Comparison of ENCODE assay signal across 8 cellular contexts in genomic region chr6:34425132-34425497, GRCh38. TPM values are rescaled to one million over a fixed set of nuclear protein-coding genes. Genes with fewer than 3 reads are reported as not detected.
A peak's percentile ranks its signal among the peaks of the same experiment; 100 is the strongest.
DNase-seq lines count a peak whose midpoint lies in the region; ATAC-seq and TF ChIP-seq lines count a peak whose summit lies in the region.

No MANE protein-coding gene starts in this region.

- no peaks in the 10 kb centered on the region for H3K9me3 Mint-ChIP-seq in type B pancreatic cell

- H3K4me3 Mint-ChIP-seq in type B pancreatic cell, result peak overlapping the region; percentile 98

- H3K36me3 ChIP-seq in heart left ventricle (peaks cover 0 to 51% (median 47%) of the 10 kb centered on the region in 9 donors), adrenal gland (replicated peaks in 1 of 2) (peaks cover 0 to 46% of the 10 kb centered on the region in 2 donors)

- 5 to 8% (median 5%) methylated on average over 10 of the region's 10 CpGs for WGBS in heart left ventricle, 4 donors
- WGBS in adrenal gland, 4 donors, result 2 to 5% (median 3%) methylated on average over 10 of the region's 10 CpGs
- 2% methylated on average over 10 of the region's 10 CpGs for WGBS in lower leg skin, 2 donors

- H3K4me3 ChIP-seq in heart left ventricle, result peak overlapping the region; percentile 61 to 93 (median 86)
- H3K4me3 ChIP-seq in adrenal gland, result peak overlapping the region in 3 of 4 donors; percentile 38 to 73 (median 60)
- H3K4me3 ChIP-seq in lower leg skin (ENCODE audit: low read depth, poor library complexity, severe bottlenecking), result peak overlapping the region; percentile 81

- H3K27me3 ChIP-seq in heart left ventricle, result no peaks in the 10 kb centered on the region
- H3K27me3 ChIP-seq in adrenal gland, result no peaks in the 10 kb centered on the region

- peak overlapping the region; percentile 96 for H3K27ac Mint-ChIP-seq in type B pancreatic cell

- H3K36me3 Mint-ChIP-seq in type B pancreatic cell, result peaks cover 29% of the 10 kb centered on the region

- peaks cover 21% of the 10 kb centered on the region for H3K4me1 Mint-ChIP-seq in type B pancreatic cell (ENCODE audit: unreplicated experiment)

- TF ChIP-seq CTCF in heart left ventricle (IDR thresholded peaks at IDR 0.05) (no peak), adrenal gland (IDR thresholded peaks at IDR 0.05) (no peak), lower leg skin (IDR thresholded peaks at IDR 0.05) (no peak), type B pancreatic cell (conservative IDR thresholded peaks at IDR 0.05) (no peak), omental fat pad (IDR thresholded peaks at IDR 0.05) (no peak)

- no peaks in the 10 kb centered on the region for H3K27me3 Mint-ChIP-seq in type B pancreatic cell

- DNase-seq in heart left ventricle (no peak), Right ventricle myocardium inferior (ENCODE audit: missing footprints) (no peak), adrenal gland (no peak), lower leg skin (ENCODE audit: low spot score in 2 of 2) (no peak), type B pancreatic cell (ENCODE audit: extremely low spot score, unreplicated experiment) (no peak), NCI-H2171 (lab: John Stamatoyannopoulos, UW) (no peak), omental fat pad (ENCODE audit: low spot score) (no peak)

- H3K4me1 ChIP-seq in heart left ventricle (peaks cover 0 to 30% (median 11%) of the 10 kb centered on the region in 12 donors), adrenal gland (replicated peaks in 1 of 2) (peaks cover 6 to 11% of the 10 kb centered on the region in 2 donors)

- H3K27ac ChIP-seq in heart left ventricle, result peak overlapping the region in 11 of 12 donors; percentile 63 to 88 (median 86)
- H3K27ac ChIP-seq in adrenal gland, result peak overlapping the region; percentile 15 to 89 (median 76)

- H3K9me3 ChIP-seq in heart left ventricle (no peaks in the 10 kb centered on the region), adrenal gland (replicated peaks in 1 of 3) (no peaks in the 10 kb centered on the region)

- peak in 1 of 4 donors; percentile 1 for ATAC-seq in heart left ventricle
- no peak for ATAC-seq in Right ventricle myocardium inferior
- ATAC-seq in HG02852 (IDR thresholded peaks at IDR 0.05; ENCODE audit: unreplicated experiment), result no peak
- ATAC-seq in omental fat pad (ENCODE audit: low FRiP score), result no peak

- intact Hi-C loops in heart left ventricle (cut with DNase I), result no loop called here
- intact Hi-C loops in Right ventricle myocardium inferior (cut with DNase I), result no loop called here
- intact Hi-C loops in adrenal gland (cut with DNase I), result no loop called here
- intact Hi-C loops in lower leg skin (cut with DNase I; ENCODE audit: low total_unique reads), result no loop called here

- TF ChIP-seq POLR2A in heart left ventricle (IDR thresholded peaks at IDR 0.05) (no peak), adrenal gland (IDR thresholded peaks at IDR 0.05) (no peak), lower leg skin (IDR thresholded peaks at IDR 0.05) (no peak)

RNA-seq across cellular contexts. Expression of gene RPS10, which starts 0.8 kb away (rescaled TPM):
- total RNA-seq in heart left ventricle (1,000 to 10,000 TPM in 1 of 9 donors, 100 to 1,000 TPM in 8; 504 to 1,180 (median 746) TPM), Right ventricle myocardium inferior (718 TPM), adrenal gland (1,000 to 10,000 TPM; 1,048 to 3,093 (median 1,795) TPM), lower leg skin (1,000 to 10,000 TPM; 2,250 to 4,289 (median 3,665) TPM), type B pancreatic cell (ENCODE audit: low replicate concordance) (1,583 and 1,590 TPM in 2 replicates), omental fat pad (1,000 to 10,000 TPM; 1,698 to 2,828 (median 2,343) TPM)
- polyA plus RNA-seq in heart left ventricle (1,000 to 10,000 TPM; 1,028 to 2,277 TPM), adrenal gland (1,000 to 10,000 TPM in 2 of 3 donors, 100 to 1,000 TPM in 1; 937 to 2,565 (median 2,238) TPM)

RNA-seq across cellular contexts. Expression of gene NUDT3, which starts 32.6 kb away (rescaled TPM):
- total RNA-seq in heart left ventricle (10 to 100 TPM; 29.6 to 68.4 (median 54.9) TPM), Right ventricle myocardium inferior (47.6 TPM), adrenal gland (10 to 100 TPM; 34.3 to 56.3 (median 45.6) TPM), lower leg skin (10 to 100 TPM in 3 of 4 donors, 1 to 10 TPM in 1; 10.0 to 29.1 (median 19.9) TPM), type B pancreatic cell (ENCODE audit: low replicate concordance) (19.4 and 31.9 TPM in 2 replicates), omental fat pad (10 to 100 TPM; 21.3 to 46.0 (median 28.5) TPM)
- polyA plus RNA-seq in heart left ventricle (10 to 100 TPM; 15.9 to 22.4 TPM), adrenal gland (10 to 100 TPM; 18.2 to 24.2 (median 22.9) TPM)

RNA-seq across cellular contexts. Expression of gene PACSIN1, which starts 40.8 kb away (rescaled TPM):
- total RNA-seq in heart left ventricle (10 to 100 TPM in 1 of 9 donors, 1 to 10 TPM in 8; 2.6 to 10.9 (median 6.0) TPM), Right ventricle myocardium inferior (10.8 TPM), adrenal gland (1 to 10 TPM in 3 of 8 donors, under 1 TPM in 4, not detected in 1; 0.19 to 2.9 (median 0.68) TPM), lower leg skin (under 1 TPM in 3 of 4 donors, not detected in 1; 0.08 to 0.42 (median 0.10) TPM), type B pancreatic cell (ENCODE audit: low replicate concordance) (3.4 and 12.5 TPM in 2 replicates), omental fat pad (not detected)
- polyA plus RNA-seq in heart left ventricle (10 to 100 TPM in 1 of 2 donors, 1 to 10 TPM in 1; 1.6 to 12.7 TPM), adrenal gland (1 to 10 TPM in 1 of 3 donors, under 1 TPM in 2; 0.68 to 1.0 (median 0.77) TPM)
